ENCODE assay signal across 8 cellular contexts in the genomic region with DNA sequence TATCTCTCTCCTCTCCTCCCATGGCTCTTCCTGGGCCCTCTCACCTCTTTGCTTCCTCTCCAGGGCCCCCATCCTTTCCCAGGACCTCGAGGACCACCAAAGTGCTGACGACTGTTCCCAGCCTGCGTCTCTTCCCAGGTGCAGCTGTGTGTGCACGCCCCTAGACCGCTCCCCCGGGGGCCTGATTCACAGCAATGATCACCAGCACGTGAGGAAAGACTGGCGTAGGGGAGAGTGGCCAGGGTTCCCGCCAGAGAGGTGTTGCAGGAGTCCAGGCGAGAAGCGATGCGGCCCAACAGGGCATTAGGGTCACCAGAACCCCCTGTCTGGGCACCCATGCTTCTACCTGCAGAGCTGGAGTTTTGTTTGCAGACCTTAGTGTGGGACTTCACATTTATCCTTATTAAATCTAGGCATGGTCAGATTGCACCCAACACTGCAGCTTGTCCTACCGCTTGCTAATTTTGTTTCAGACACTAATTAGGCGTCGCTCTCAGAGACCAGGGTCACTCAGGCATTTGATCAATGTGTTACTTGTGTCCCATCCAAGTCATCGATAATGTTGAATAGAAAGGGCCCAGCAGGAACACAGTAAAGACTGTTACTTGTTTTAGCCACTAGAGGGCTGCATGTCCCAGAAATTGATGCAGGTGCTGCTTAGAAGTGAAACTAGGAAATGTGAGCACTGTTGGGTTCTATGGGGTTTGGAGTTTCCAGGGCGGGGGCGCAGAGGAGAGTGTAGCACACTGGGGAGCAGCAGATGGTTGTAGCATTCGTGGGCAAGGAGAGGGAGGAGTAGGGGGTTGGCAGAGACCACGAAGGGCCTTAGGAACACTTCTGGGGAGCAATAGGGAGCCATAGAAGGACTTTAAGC. TPM values are rescaled to one million over a fixed set of nuclear protein-coding genes. Genes with fewer than 3 reads are reported as not detected.
A peak's percentile ranks its signal among the peaks of the same experiment; 100 is the strongest.
DNase-seq lines count a peak whose midpoint lies in the region; ATAC-seq and TF ChIP-seq lines count a peak whose summit lies in the region.

No MANE protein-coding gene starts in this region.

- peak overlapping the region; percentile 47 for H3K4me3 Mint-ChIP-seq in activated CD4-positive, alpha-beta T cell treated with anti-CD3 and anti-CD28 coated beads, Interleukin-2, amount 10 ng/mL, durations not matched to agents 24 days and 14 days

- no peaks in the 10 kb centered on the region for H3K9me3 Mint-ChIP-seq in activated CD4-positive, alpha-beta T cell treated with anti-CD3 and anti-CD28 coated beads, Interleukin-2, amount 10 ng/mL, durations not matched to agents 24 days and 14 days

- intact Hi-C loops in activated CD4-positive, alpha-beta T cell treated with anti-CD3 and anti-CD28 coated beads, Interleukin-2, amount 10 ng/mL, durations not matched to agents 24 days and 14 days (cut with micrococcal nuclease): loop anchor here (1.0 to 10.0 kb wide), 5 partner anchors 142 to 544 kb away; a partner anchor contains a TSS

- peaks cover 12% of the 10 kb centered on the region for H3K4me1 Mint-ChIP-seq in activated CD4-positive, alpha-beta T cell treated with anti-CD3 and anti-CD28 coated beads, Interleukin-2, amount 10 ng/mL, durations not matched to agents 24 days and 14 days

- peak overlapping the region; percentile 21 for H3K27ac Mint-ChIP-seq in activated CD4-positive, alpha-beta T cell treated with anti-CD3 and anti-CD28 coated beads, Interleukin-2, amount 10 ng/mL, durations not matched to agents 24 days and 14 days

- TF ChIP-seq CTCF in AG10803 (conservative IDR thresholded peaks at IDR 0.05; ENCODE audit: low read length): peak; percentile 91

- peak; percentile 95 for ATAC-seq in GM18861 (IDR thresholded peaks at IDR 0.05; ENCODE audit: unreplicated experiment)
- peak; percentile 73 for ATAC-seq in HG03097 (IDR thresholded peaks at IDR 0.05; ENCODE audit: low FRiP score, unreplicated experiment)

- peak; percentile 71 for DNase-seq in AG10803 (ENCODE audit: low read depth)
- peak; percentile 63 for DNase-seq in NCI-H460 (ENCODE audit: extremely low read depth, low read depth)
- DNase-seq in activated CD4-positive, alpha-beta T cell treated with anti-CD3 and anti-CD28 coated beads, Interleukin-2, amount 10 ng/mL, durations not matched to agents 24 days and 14 days: peak; percentile 91
- peak; percentile 80 for DNase-seq in dermis blood vessel endothelial cell
- DNase-seq in lung microvascular endothelial cell (ENCODE audit: low read depth in 2 of 2): peak; percentile 76 to 82
- DNase-seq in stimulated activated CD8-positive, alpha-beta memory T cell treated with anti-CD3 and anti-CD28 coated beads, Interleukin-15, amount 100 ng/mL, for 1 hour (ENCODE audit: low read depth): peak; percentile 32

- H3K27me3 Mint-ChIP-seq in activated CD4-positive, alpha-beta T cell treated with anti-CD3 and anti-CD28 coated beads, Interleukin-2, amount 10 ng/mL, durations not matched to agents 24 days and 14 days: no peaks in the 10 kb centered on the region

- peak overlapping the region; percentile 43 for H3K4me3 ChIP-seq in AG10803 (ENCODE audit: low read length)

- no peaks in the 10 kb centered on the region for H3K36me3 Mint-ChIP-seq in activated CD4-positive, alpha-beta T cell treated with anti-CD3 and anti-CD28 coated beads, Interleukin-2, amount 10 ng/mL, durations not matched to agents 24 days and 14 days (ENCODE audit: low read depth)

RNA-seq across cellular contexts. Expression of a gene that starts 53.2 kb away (rescaled TPM):
- total RNA-seq in NCI-H460 (2014; rRNA removed; shearing (Covaris generic)): 6.9 and 9.4 TPM in 2 replicates
- 0.93 and 1.1 TPM in 2 replicates for polyA plus RNA-seq in NCI-H460 (2014; cell fraction: nucleus; rRNA removed)
- 8.0 and 9.5 TPM in 2 replicates for total RNA-seq in activated CD4-positive, alpha-beta T cell treated with anti-CD3 and anti-CD28 coated beads, Interleukin-2, amount 10 ng/mL, durations not matched to agents 24 days and 14 days
- total RNA-seq in dermis blood vessel endothelial cell (2.7 TPM in 2 replicates), lung microvascular endothelial cell (1.1 and 2.2 TPM in 2 replicates)

Comparison
In these comparisons a context has a peak if more than half of its experiments do, and no peak if none do; other contexts are left out.
1. Peak in every context shown above with its lines: DNase-seq, ATAC-seq and H3K4me3 ChIP-seq.
2. DNase-seq: peak in every context shown above with its lines; median percentile 91 in activated CD4-positive, alpha-beta T cell treated with anti-CD3 and anti-CD28 coated beads, Interleukin-2, amount 10 ng/mL, durations not matched to agents 24 days and 14 days; 80 in dermis blood vessel endothelial cell; 79 in lung microvascular endothelial cell; 71 in AG10803; 63 in NCI-H460; 32 in stimulated activated CD8-positive, alpha-beta memory T cell treated with anti-CD3 and anti-CD28 coated beads, Interleukin-15, amount 100 ng/mL, for 1 hour.